27 cellular contexts compared by ENCODE assay signal in genomic region chr1:194288284-194288683, GRCh38.
"Had no signal": no experiment of that assay in that cellular context is flagged by ENCODE, and none has a peak within 500 bp of the region (broad histone marks: within the 10 kb centered on the region; RNA-seq: fewer than 3 reads in every experiment).

No MANE protein-coding gene starts in this region.

- H3K27me3 ChIP-seq: breast epithelium, hepatocyte, left lung, uterus had no signal

- H3K79me2 ChIP-seq: hepatocyte had no signal

- H3K4me2 ChIP-seq: hepatocyte had no signal

- H3K27me3 Mint-ChIP-seq: activated CD4-positive, alpha-beta memory T cell treated with anti-CD3 and anti-CD28 coated beads, Interleukin-2, amount 10 ng/mL, durations not matched to agents 7 days and 5 days; activated CD4-positive, alpha-beta T cell treated with anti-CD3 and anti-CD28 coated beads, Interleukin-2, amount 10 ng/mL, durations not matched to agents 24 days and 14 days; activated naive CD8-positive, alpha-beta T cell treated with anti-CD3 and anti-CD28 coated beads, Interleukin-2, amount 10 ng/mL, durations not matched to agents 7 days and 5 days; central memory CD8-positive, alpha-beta T cell had no signal

- H3K9me3 Mint-ChIP-seq: activated CD4-positive, alpha-beta memory T cell treated with anti-CD3 and anti-CD28 coated beads, Interleukin-2, amount 10 ng/mL, durations not matched to agents 7 days and 5 days; activated CD4-positive, alpha-beta T cell treated with anti-CD3 and anti-CD28 coated beads, Interleukin-2, amount 10 ng/mL, durations not matched to agents 24 days and 14 days; central memory CD8-positive, alpha-beta T cell; naive B cell; neural crest cell; stimulated activated memory B cell treated with anti-CD40 and anti-IgM and Interleukin-4, amounts not matched to agents 10 μg/mL and 1 μg/mL and 100 μg/mL, for 72 hours had no signal

- H3K4me1 ChIP-seq: breast epithelium, left lung, uterus had no signal

- H3K36me3 Mint-ChIP-seq: activated naive CD8-positive, alpha-beta T cell treated with anti-CD3 and anti-CD28 coated beads, Interleukin-2, amount 10 ng/mL, durations not matched to agents 7 days and 5 days; immature natural killer cell; naive B cell; stimulated activated memory B cell treated with anti-CD40 and anti-IgM and Interleukin-4, amounts not matched to agents 10 μg/mL and 1 μg/mL and 100 μg/mL, for 72 hours had no signal

- H3K36me3 ChIP-seq: breast epithelium, left lung, uterus had no signal

- DNase-seq: activated CD4-positive, alpha-beta memory T cell treated with anti-CD3 and anti-CD28 coated beads, Interleukin-2, amount 10 ng/mL, durations not matched to agents 7 days and 5 days; activated CD4-positive, alpha-beta T cell treated with anti-CD3 and anti-CD28 coated beads, Interleukin-2, amount 10 ng/mL, durations not matched to agents 24 days and 14 days; activated effector memory CD4-positive, alpha-beta T cell treated with Interleukin-2 at 50 U/mL for 16 hours; activated naive CD4-positive, alpha-beta T cell treated with anti-CD3 and anti-CD28 coated beads for 36 hours; activated naive CD8-positive, alpha-beta T cell treated with anti-CD3 and anti-CD28 coated beads, Interleukin-2, amount 10 ng/mL, durations not matched to agents 7 days and 5 days; activated T-cell treated with anti-CD3 and anti-CD28 coated beads, Interleukin-2, amount 50 U/mL, for 1 hour; amniotic stem cell; effector memory CD4-positive, alpha-beta T cell; foreskin melanocyte; immature natural killer cell; kidney glomerular epithelial cell; left lung; naive B cell; occipital lobe; small intestine; stimulated activated CD4-positive, alpha-beta T cell treated with anti-CD3 and anti-CD28 coated beads, Interleukin-2, amount 100 ng/mL, for 24 hours; trophoblast cell; uterus had no signal

- FAIRE-seq: small intestine had no signal

- H3K27ac ChIP-seq: breast epithelium, hepatocyte, left lung, uterus, VCaP had no signal

- H3K4me3 Mint-ChIP-seq: activated CD4-positive, alpha-beta memory T cell treated with anti-CD3 and anti-CD28 coated beads, Interleukin-2, amount 10 ng/mL, durations not matched to agents 7 days and 5 days; activated CD4-positive, alpha-beta T cell treated with anti-CD3 and anti-CD28 coated beads, Interleukin-2, amount 10 ng/mL, durations not matched to agents 24 days and 14 days; activated naive CD8-positive, alpha-beta T cell treated with anti-CD3 and anti-CD28 coated beads, Interleukin-2, amount 10 ng/mL, durations not matched to agents 7 days and 5 days; central memory CD8-positive, alpha-beta T cell; immature natural killer cell; naive B cell; neural crest cell; stimulated activated memory B cell treated with anti-CD40 and anti-IgM and Interleukin-4, amounts not matched to agents 10 μg/mL and 1 μg/mL and 100 μg/mL, for 72 hours had no signal

- H3K4me1 Mint-ChIP-seq: immature natural killer cell, neural crest cell had no signal

- ATAC-seq: activated CD4-positive, CD25-positive, alpha-beta regulatory T cell treated with anti-CD3 and anti-CD28 coated beads, Interleukin-2, amount 50 U/mL, for 24 hours; left lung; sciatic nerve; stimulated activated memory B cell treated with anti-CD40 and anti-IgM and Interleukin-4, amounts not matched to agents 10 μg/mL and 1 μg/mL and 100 μg/mL, for 72 hours had no signal

- H3K9me3 ChIP-seq: breast epithelium, left lung, uterus had no signal

- H2AFZ ChIP-seq: hepatocyte had no signal

- H3K4me3 ChIP-seq: breast epithelium, hepatocyte, left lung, lung, uterus had no signal

- H3K27ac Mint-ChIP-seq: activated CD4-positive, alpha-beta memory T cell treated with anti-CD3 and anti-CD28 coated beads, Interleukin-2, amount 10 ng/mL, durations not matched to agents 7 days and 5 days; activated CD4-positive, alpha-beta T cell treated with anti-CD3 and anti-CD28 coated beads, Interleukin-2, amount 10 ng/mL, durations not matched to agents 24 days and 14 days; activated naive CD8-positive, alpha-beta T cell treated with anti-CD3 and anti-CD28 coated beads, Interleukin-2, amount 10 ng/mL, durations not matched to agents 7 days and 5 days; immature natural killer cell; stimulated activated memory B cell treated with anti-CD40 and anti-IgM and Interleukin-4, amounts not matched to agents 10 μg/mL and 1 μg/mL and 100 μg/mL, for 72 hours had no signal
